ENCODE assay signal across 8 cellular contexts in the genomic region with DNA sequence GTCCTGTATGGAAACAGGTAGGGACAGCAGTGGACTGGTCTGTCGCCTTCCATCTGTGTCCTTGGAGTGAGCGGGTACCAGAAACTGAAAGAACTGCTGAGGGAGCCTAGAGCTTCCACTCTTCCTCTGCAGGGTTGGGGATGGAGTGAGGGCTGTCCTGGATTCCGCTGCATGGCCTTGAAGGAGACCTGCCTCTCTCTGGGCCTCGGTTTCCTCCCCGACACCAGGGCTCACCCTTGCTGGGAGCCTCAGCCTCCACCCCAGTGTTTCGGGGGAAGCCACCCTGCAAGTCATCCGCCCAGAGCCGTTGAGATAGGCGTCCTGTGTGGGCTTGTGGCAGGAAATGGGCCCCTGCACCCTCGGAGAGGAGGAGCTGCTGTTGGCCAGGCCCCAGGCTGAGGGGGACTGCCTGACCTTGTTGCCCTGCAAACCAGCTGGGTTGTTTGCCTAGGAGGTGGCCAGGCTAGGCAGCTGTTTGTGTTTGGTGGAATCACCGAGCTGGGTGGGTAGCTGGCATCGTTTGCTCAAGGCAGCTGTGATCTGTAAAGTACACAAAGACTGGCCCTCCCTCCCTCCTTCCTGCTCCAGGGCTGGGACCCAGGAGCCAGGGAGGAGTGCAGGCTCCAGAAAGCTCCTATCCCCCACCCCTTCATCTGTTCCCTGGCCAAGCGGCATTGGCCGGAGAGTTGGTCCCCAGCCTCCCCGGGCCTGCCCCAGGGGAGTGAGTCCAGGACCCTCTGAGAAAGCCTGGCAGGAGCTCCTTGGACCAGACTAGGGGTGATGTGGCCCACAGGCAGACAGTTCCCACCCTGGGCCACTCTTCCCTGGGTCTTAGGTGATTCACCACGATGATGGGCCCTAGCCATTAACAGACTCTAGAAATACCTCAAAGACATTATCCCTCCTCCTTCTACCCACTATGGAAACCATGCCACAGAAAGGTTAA. TPM values are rescaled to one million over a fixed set of nuclear protein-coding genes. Genes with fewer than 3 reads are reported as not detected.
DNase-seq lines count a peak whose midpoint lies in the region; ATAC-seq and TF ChIP-seq lines count a peak whose summit lies in the region.

No MANE protein-coding gene starts in this region.

- peaks cover 5% of the 10 kb centered on the region for H3K27me3 Mint-ChIP-seq in activated CD4-positive, alpha-beta memory T cell treated with anti-CD3 and anti-CD28 coated beads, Interleukin-2, amount 10 ng/mL, durations not matched to agents 7 days and 5 days

- H3K27ac Mint-ChIP-seq in activated CD4-positive, alpha-beta memory T cell treated with anti-CD3 and anti-CD28 coated beads, Interleukin-2, amount 10 ng/mL, durations not matched to agents 7 days and 5 days, result peak overlapping the region; percentile 89

- peaks cover 38% of the 10 kb centered on the region for H3K4me1 ChIP-seq in left ventricle myocardium inferior

- CTCF ChIA-PET in activated CD4-positive, alpha-beta memory T cell treated with anti-CD3 and anti-CD28 coated beads, Interleukin-2, amount 10 ng/mL, durations not matched to agents 7 days and 5 days (lab: Charles Lee), result interaction anchor here (0.5 to 6.2 kb wide), 39 partner anchors 8 to 272 kb away, joined by 3 to 255 read pairs (median 5); partner anchors contain the start of genes CD300A, FDXR, NAT9 and NHERF1

- H3K36me3 Mint-ChIP-seq in activated CD4-positive, alpha-beta memory T cell treated with anti-CD3 and anti-CD28 coated beads, Interleukin-2, amount 10 ng/mL, durations not matched to agents 7 days and 5 days (ENCODE audit: low read depth), result peaks cover 18% of the 10 kb centered on the region

- H3K4me3 Mint-ChIP-seq in activated CD4-positive, alpha-beta memory T cell treated with anti-CD3 and anti-CD28 coated beads, Interleukin-2, amount 10 ng/mL, durations not matched to agents 7 days and 5 days, result peak overlapping the region; percentile 87

- H3K4me3 ChIP-seq in left ventricle myocardium inferior, result peak overlapping the region; percentile 62

- H3K4me1 Mint-ChIP-seq in activated CD4-positive, alpha-beta memory T cell treated with anti-CD3 and anti-CD28 coated beads, Interleukin-2, amount 10 ng/mL, durations not matched to agents 7 days and 5 days, result peaks cover 69% of the 10 kb centered on the region

- peaks cover 84% of the 10 kb centered on the region for H3K27me3 ChIP-seq in left ventricle myocardium inferior (ENCODE audit: low read depth)

- intact Hi-C loops in left ventricle myocardium inferior (cut with micrococcal nuclease), result no loop called here

- peak; percentile 42 for ATAC-seq in GM19452 (IDR thresholded peaks at IDR 0.05; ENCODE audit: unreplicated experiment)

- no peaks in the 10 kb centered on the region for H3K9me3 ChIP-seq in left ventricle myocardium inferior (replicated peaks)

- POLR2A ChIA-PET in activated CD4-positive, alpha-beta memory T cell treated with anti-CD3 and anti-CD28 coated beads, Interleukin-2, amount 10 ng/mL, durations not matched to agents 7 days and 5 days (lab: Charles Lee), result interaction anchor here (0.6 to 4.6 kb wide), 20 partner anchors 9 to 778 kb away, joined by 3 to 44 read pairs (median 4); partner anchors contain the start of genes CD300A, FDXR, NAT9 and TSEN54

- DNase-seq in AML-193 (lab: John Stamatoyannopoulos, UW), result peak; percentile 90 to 92
- peak; percentile 87 for DNase-seq in MV-4-11 (lab: John Stamatoyannopoulos, UW)
- peak; percentile 92 for DNase-seq in activated CD4-positive, alpha-beta memory T cell treated with anti-CD3 and anti-CD28 coated beads, Interleukin-2, amount 10 ng/mL, durations not matched to agents 7 days and 5 days
- DNase-seq in left ventricle myocardium inferior, result peak; percentile 53
- DNase-seq in stimulated activated CD4-positive, alpha-beta T cell treated with anti-CD3 and anti-CD28 coated beads, TNF-alpha, amount 100 ng/mL, for 48 hours (ENCODE audit: low read depth in 3 of 3), result peak in 2 of 3 donors; percentile 60 to 62
- no peak for DNase-seq in midbrain (lab: John Stamatoyannopoulos, UW)
- DNase-seq in DMS114 treated with DMSO at 0.1 percent for 48 hours (lab: John Stamatoyannopoulos, UW; ENCODE audit: unreplicated experiment), result no peak

- H3K36me3 ChIP-seq in left ventricle myocardium inferior, result no peaks in the 10 kb centered on the region

- no peaks in the 10 kb centered on the region for H3K9me3 Mint-ChIP-seq in activated CD4-positive, alpha-beta memory T cell treated with anti-CD3 and anti-CD28 coated beads, Interleukin-2, amount 10 ng/mL, durations not matched to agents 7 days and 5 days

- peak overlapping the region; percentile 51 for H3K27ac ChIP-seq in left ventricle myocardium inferior (replicated peaks)

- no peak for TF ChIP-seq CTCF in left ventricle myocardium inferior (IDR thresholded peaks at IDR 0.05; ENCODE audit: borderline replicate concordance)

RNA-seq across cellular contexts. Expression of gene RAB37, which starts 1.3 kb away (rescaled TPM):
- total RNA-seq in activated CD4-positive, alpha-beta memory T cell treated with anti-CD3 and anti-CD28 coated beads, Interleukin-2, amount 10 ng/mL, durations not matched to agents 7 days and 5 days, result 10 to 100 TPM; 56.1 to 58.5 TPM
- 1.9 TPM for total RNA-seq in left ventricle myocardium inferior

RNA-seq across cellular contexts. Expression of gene NHERF1, which starts 10.1 kb away (rescaled TPM):
- total RNA-seq in activated CD4-positive, alpha-beta memory T cell treated with anti-CD3 and anti-CD28 coated beads, Interleukin-2, amount 10 ng/mL, durations not matched to agents 7 days and 5 days, result 100 to 1,000 TPM; 320 to 328 TPM
- total RNA-seq in left ventricle myocardium inferior, result 11.3 TPM

RNA-seq across cellular contexts. Expression of gene CD300LF, which starts 25.6 kb away (rescaled TPM):
- total RNA-seq in activated CD4-positive, alpha-beta memory T cell treated with anti-CD3 and anti-CD28 coated beads, Interleukin-2, amount 10 ng/mL, durations not matched to agents 7 days and 5 days, result not detected
- 0.55 TPM for total RNA-seq in left ventricle myocardium inferior

RNA-seq across cellular contexts. Expression of gene NAT9, which starts 37.8 kb away (rescaled TPM):
- 10 to 100 TPM; 32.1 to 32.3 TPM for total RNA-seq in activated CD4-positive, alpha-beta memory T cell treated with anti-CD3 and anti-CD28 coated beads, Interleukin-2, amount 10 ng/mL, durations not matched to agents 7 days and 5 days
- 18.6 TPM for total RNA-seq in left ventricle myocardium inferior

Comparison
In these comparisons a context has a peak if more than half of its experiments do, and no peak if none do; other contexts are left out.
1. DNase-seq: peak in AML-193 (2 of 2), MV-4-11 (single experiment), activated CD4-positive, alpha-beta memory T cell treated with anti-CD3 and anti-CD28 coated beads, Interleukin-2, amount 10 ng/mL, durations not matched to agents 7 days and 5 days (single experiment), left ventricle myocardium inferior (single experiment) and stimulated activated CD4-positive, alpha-beta T cell treated with anti-CD3 and anti-CD28 coated beads, TNF-alpha, amount 100 ng/mL, for 48 hours (2 of 3); none in midbrain (single experiment) and DMS114 treated with DMSO at 0.1 percent for 48 hours (single experiment).
2. RNA of gene RAB37, which starts 1.3 kb away (total RNA-seq): 56.1 to 58.5 TPM in activated CD4-positive, alpha-beta memory T cell treated with anti-CD3 and anti-CD28 coated beads, Interleukin-2, amount 10 ng/mL, durations not matched to agents 7 days and 5 days; 1.9 TPM in left ventricle myocardium inferior (single experiment); every median in the first group is over 10 times any median in the second.
3. RNA of gene NHERF1, which starts 10.1 kb away (total RNA-seq): 320 to 328 TPM in activated CD4-positive, alpha-beta memory T cell treated with anti-CD3 and anti-CD28 coated beads, Interleukin-2, amount 10 ng/mL, durations not matched to agents 7 days and 5 days; 11.3 TPM in left ventricle myocardium inferior (single experiment); every median in the first group is over 10 times any median in the second.